1 cellular context compared by ENCODE assay signal in genomic region chr2:100894531-100895156, GRCh38.
TF ChIP-seq lines count a peak whose summit lies in the region.

No MANE protein-coding gene starts in this region.

TF ChIP-seq in K562, 482 proteins besides CTCF, POLR2A, EP300 and RAD21:
- TF ChIP-seq MBD2 (IDR thresholded peaks at IDR 0.05; ENCODE audit: borderline replicate concordance, low read depth), result no peak
- no peak for TF ChIP-seq ZNF57 (CRISPR knock-in tag; IDR thresholded peaks at IDR 0.05)
- peak; percentile 44; the same call in 1 of the 2 replicates for TF ChIP-seq ZNF592 (IDR thresholded peaks at IDR 0.05)
- TF ChIP-seq NR4A1 (CRISPR knock-in tag; IDR thresholded peaks at IDR 0.05), result no peak
- peak; percentile 72 for TF ChIP-seq NR4A1 (tag; IDR thresholded peaks at IDR 0.05)
- no peak for TF ChIP-seq RBM15 (IDR thresholded peaks at IDR 0.05; ENCODE audit: insufficient read depth, low read length)
- peak; percentile 58; the same call in 1 of the 2 replicates for TF ChIP-seq ZNF395 (CRISPR knock-in tag; IDR thresholded peaks at IDR 0.05)
TF ChIP-seq in K562: peak in this region for 3.
